ENCODE assay signal across 17 cellular contexts in genomic region chrX:73668779-73669178, GRCh38.
DNase-seq lines count a peak whose midpoint lies in the region; ATAC-seq and TF ChIP-seq lines count a peak whose summit lies in the region.
"Had no signal": no experiment of that assay in that cellular context is flagged by ENCODE, and none has a peak within 500 bp of the region (broad histone marks: within the 10 kb centered on the region; RNA-seq: fewer than 3 reads in every experiment).

No MANE protein-coding gene starts in this region.

- peaks cover 3% of the 10 kb centered on the region for H3K36me3 Mint-ChIP-seq in activated CD4-positive, alpha-beta memory T cell treated with anti-CD3 and anti-CD28 coated beads, Interleukin-2, amount 10 ng/mL, durations not matched to agents 7 days and 5 days (ENCODE audit: low read depth)
- H3K36me3 Mint-ChIP-seq in naive thymus-derived CD8-positive, alpha-beta T cell, result peaks cover 19 to 43% (median 27%) of the 10 kb centered on the region in 3 donors

- intact Hi-C loops in A673 (cut with micrococcal nuclease; ENCODE audit: unreplicated experiment), result no loop called here

- no peak overlapping the region for H3K4ac ChIP-seq in mesendoderm (ENCODE audit: low read depth, low read length)

- DNase-seq in BE2C (peak; percentile 17), M059J (ENCODE audit: low read depth) (peak; percentile 12), glomerular visceral epithelial cell (ENCODE audit: extremely low spot score) (peak; percentile 0), mesendoderm (peak; percentile 27), A673 (ENCODE audit: low spot score) (no peak)
- no peak for DNase-seq in activated CD4-positive, alpha-beta memory T cell treated with anti-CD3 and anti-CD28 coated beads, Interleukin-2, amount 10 ng/mL, durations not matched to agents 7 days and 5 days
- DNase-seq in naive thymus-derived CD8-positive, alpha-beta T cell, result no peak
- DNase-seq: DMS79, GDM1, GM23248, KG1, NCI-H1105 treated with DMSO at 0.1 percent for 48 hours, NCI-H187, NCI-H774, SIG-M5 had no signal

- H3K79me2 ChIP-seq in mesendoderm (ENCODE audit: control insufficient read depth, insufficient read depth, low read length), result no peaks in the 10 kb centered on the region

- CTCF ChIA-PET in activated CD4-positive, alpha-beta memory T cell treated with anti-CD3 and anti-CD28 coated beads, Interleukin-2, amount 10 ng/mL, durations not matched to agents 7 days and 5 days (lab: Charles Lee), result no interaction called here
- CTCF ChIA-PET in A673 (lab: Charles Lee), result no interaction called here

- H2AK5ac ChIP-seq in mesendoderm (ENCODE audit: low read length), result no peak overlapping the region

- H2BK15ac ChIP-seq in mesendoderm (replicated peaks; ENCODE audit: low read depth), result no peak overlapping the region

- TF ChIP-seq CTCF in BE2C (IDR thresholded peaks at IDR 0.05; ENCODE audit: low read depth, low read length) (no peak), A673 (conservative IDR thresholded peaks at IDR 0.05; ENCODE audit: low read depth, low read length) (no peak)

- H4K8ac ChIP-seq in mesendoderm (ENCODE audit: low read depth, low read length), result no peak overlapping the region

- no CpG with 5 or more reads among the region's 5 CpGs for WGBS in mesendoderm (ENCODE audit: extremely low coverage, insufficient coverage, low lambda C conversion rate)

- H3K27me3 ChIP-seq in BE2C (no peaks in the 10 kb centered on the region), mesendoderm (ENCODE audit: insufficient read depth, low read length, poor library complexity) (no peaks in the 10 kb centered on the region), A673 (replicated peaks; ENCODE audit: insufficient read depth, low read depth, low read length, poor library complexity) (no peaks in the 10 kb centered on the region)

- no peak overlapping the region for H3K4me3 Mint-ChIP-seq in activated CD4-positive, alpha-beta memory T cell treated with anti-CD3 and anti-CD28 coated beads, Interleukin-2, amount 10 ng/mL, durations not matched to agents 7 days and 5 days
- no peak overlapping the region for H3K4me3 Mint-ChIP-seq in naive thymus-derived CD8-positive, alpha-beta T cell

- H3K27ac Mint-ChIP-seq in activated CD4-positive, alpha-beta memory T cell treated with anti-CD3 and anti-CD28 coated beads, Interleukin-2, amount 10 ng/mL, durations not matched to agents 7 days and 5 days, result no peak overlapping the region
- H3K27ac Mint-ChIP-seq in naive thymus-derived CD8-positive, alpha-beta T cell, result no peak overlapping the region

- H3K56ac ChIP-seq in mesendoderm (ENCODE audit: low read length), result no peak overlapping the region

- H3K27ac ChIP-seq in mesendoderm (ENCODE audit: low read depth, low read length), result no peak overlapping the region
- H3K27ac ChIP-seq in A673 (ENCODE audit: low read depth, low read length, poor library complexity, severe bottlenecking), result no peak overlapping the region
- H3K27ac ChIP-seq: A549, GM23248, HL-60 had no signal

- H3K9me3 ChIP-seq in BE2C, result no peaks in the 10 kb centered on the region
- H3K9me3 ChIP-seq in A673 (ENCODE audit: low read depth, low read length, poor library complexity, severe bottlenecking), result peaks cover 7% of the 10 kb centered on the region

- no peak overlapping the region for H3K9ac ChIP-seq in mesendoderm (ENCODE audit: low read length)
- H3K9ac ChIP-seq: GM23248 had no signal

- H3K9me3 Mint-ChIP-seq in activated CD4-positive, alpha-beta memory T cell treated with anti-CD3 and anti-CD28 coated beads, Interleukin-2, amount 10 ng/mL, durations not matched to agents 7 days and 5 days, result peaks cover 7% of the 10 kb centered on the region
- peaks cover 0 to 62% (median 9%) of the 10 kb centered on the region in 9 donors for H3K9me3 Mint-ChIP-seq in naive thymus-derived CD8-positive, alpha-beta T cell

- BruUV-seq in A673 (replicated peaks; lab: Mats Ljungman, UMichigan), result no TSS peak

- H3K23ac ChIP-seq in mesendoderm (ENCODE audit: low read length), result no peak overlapping the region

- POLR2A ChIA-PET in activated CD4-positive, alpha-beta memory T cell treated with anti-CD3 and anti-CD28 coated beads, Interleukin-2, amount 10 ng/mL, durations not matched to agents 7 days and 5 days (lab: Charles Lee), result no interaction called here
- POLR2A ChIA-PET in A673 (lab: Charles Lee; ENCODE audit: low non-redundant PET), result no interaction called here
- POLR2A ChIA-PET in naive thymus-derived CD8-positive, alpha-beta T cell (lab: Charles Lee), result no interaction called here

- H2BK5ac ChIP-seq in mesendoderm (ENCODE audit: low read length), result no peak overlapping the region

- H3K27me3 Mint-ChIP-seq in activated CD4-positive, alpha-beta memory T cell treated with anti-CD3 and anti-CD28 coated beads, Interleukin-2, amount 10 ng/mL, durations not matched to agents 7 days and 5 days, result no peaks in the 10 kb centered on the region
- H3K27me3 Mint-ChIP-seq in naive thymus-derived CD8-positive, alpha-beta T cell, result no peaks in the 10 kb centered on the region

- no peaks in the 10 kb centered on the region for H3K4me1 Mint-ChIP-seq in activated CD4-positive, alpha-beta memory T cell treated with anti-CD3 and anti-CD28 coated beads, Interleukin-2, amount 10 ng/mL, durations not matched to agents 7 days and 5 days
- H3K4me1 Mint-ChIP-seq in naive thymus-derived CD8-positive, alpha-beta T cell, result peaks cover 1 to 14% (median 7%) of the 10 kb centered on the region in 4 donors

- H3K4me1 ChIP-seq in BE2C (no peaks in the 10 kb centered on the region), mesendoderm (ENCODE audit: control insufficient read depth, low read depth, low read length) (no peaks in the 10 kb centered on the region), A673 (ENCODE audit: insufficient read depth, low read length, poor library complexity, severe bottlenecking) (no peaks in the 10 kb centered on the region)
- H3K4me1 ChIP-seq: A549 had no signal

- H3K79me1 ChIP-seq in mesendoderm (ENCODE audit: low read length), result no peaks in the 10 kb centered on the region

- H4K5ac ChIP-seq in mesendoderm (ENCODE audit: low read length), result no peak overlapping the region

- no peaks in the 10 kb centered on the region for H3K36me3 ChIP-seq in BE2C
- H3K36me3 ChIP-seq in mesendoderm (ENCODE audit: control insufficient read depth, insufficient read depth, low read length), result no peaks in the 10 kb centered on the region
- H3K36me3 ChIP-seq in A673 (ENCODE audit: insufficient read depth, low read length, poor library complexity, severe bottlenecking), result no peaks in the 10 kb centered on the region

- H3K4me3 ChIP-seq in BE2C (ENCODE audit: low read depth, low read length) (no peak overlapping the region), mesendoderm (ENCODE audit: low read length) (no peak overlapping the region), A673 (ENCODE audit: low read depth, low read length, poor library complexity, severe bottlenecking) (no peak overlapping the region)
- H3K4me3 ChIP-seq: A549, GM23248 had no signal

- no peak overlapping the region for H2BK120ac ChIP-seq in mesendoderm (ENCODE audit: low read depth, low read length)

- no peak overlapping the region for H3K18ac ChIP-seq in mesendoderm (ENCODE audit: low read length)

- H3K4me2 ChIP-seq in mesendoderm (ENCODE audit: low read length), result no peak overlapping the region
- H3K4me2 ChIP-seq: A549 had no signal

- no peak for ATAC-seq in naive thymus-derived CD8-positive, alpha-beta T cell
- ATAC-seq: A549 had no signal

Comparison
In these comparisons a context has a peak if more than half of its experiments do, and no peak if none do; other contexts are left out.
1. DNase-seq: peak in BE2C (single experiment), M059J (single experiment), glomerular visceral epithelial cell (single experiment) and mesendoderm (single experiment); none in activated CD4-positive, alpha-beta memory T cell treated with anti-CD3 and anti-CD28 coated beads, Interleukin-2, amount 10 ng/mL, durations not matched to agents 7 days and 5 days (single experiment), A673 (single experiment) and naive thymus-derived CD8-positive, alpha-beta T cell (0 of 10).